ENCODE assay signal across 29 cellular contexts in genomic region chr21:18741954-18742353, GRCh38.
"Had no signal": no experiment of that assay in that cellular context is flagged by ENCODE, and none has a peak within 500 bp of the region (broad histone marks: within the 10 kb centered on the region; RNA-seq: fewer than 3 reads in every experiment).

No MANE protein-coding gene starts in this region.

- H3K36me3 ChIP-seq: colonic mucosa, esophagus muscularis mucosa, esophagus squamous epithelium, gastrocnemius medialis, gastroesophageal sphincter, heart left ventricle, heart right ventricle had no signal

- H2AFZ ChIP-seq: hepatocyte had no signal

- DNase-seq: colonic mucosa; cortex of kidney; dermis blood vessel endothelial cell; dorsolateral prefrontal cortex; effector CD4-positive, alpha-beta T cell; effector CD8-positive, alpha-beta T cell; effector memory CD4-positive, alpha-beta T cell; effector memory CD8-positive, alpha-beta T cell; endodermal cell; erythroblast; esophagus squamous epithelium; foreskin fibroblast; foreskin keratinocyte; foreskin melanocyte; gastrocnemius medialis; glutamatergic neuron; head of caudate nucleus; heart left ventricle; heart right ventricle had no signal

- H3K4me1 ChIP-seq: colonic mucosa, esophagus muscularis mucosa, esophagus squamous epithelium, foreskin keratinocyte, gastrocnemius medialis, gastroesophageal sphincter, heart left ventricle, heart right ventricle had no signal

- H3K79me2 ChIP-seq: hepatocyte had no signal

- ATAC-seq: effector memory CD8-positive, alpha-beta T cell; esophagus mucosa; foreskin keratinocyte; gastrocnemius medialis; gastroesophageal sphincter; heart left ventricle; heart right ventricle had no signal

- H3K4me3 ChIP-seq: colonic mucosa, coronary artery, dorsolateral prefrontal cortex, esophagus muscularis mucosa, esophagus squamous epithelium, gastrocnemius medialis, gastroesophageal sphincter, heart left ventricle, heart right ventricle, hepatocyte had no signal

- H3K27ac ChIP-seq: colonic mucosa, coronary artery, dorsolateral prefrontal cortex, epithelial cell of prostate, esophagus muscularis mucosa, esophagus squamous epithelium, foreskin keratinocyte, gastrocnemius medialis, gastroesophageal sphincter, heart left ventricle, heart right ventricle, hepatocyte had no signal

- H3K27me3 ChIP-seq: colonic mucosa, dorsolateral prefrontal cortex, esophagus muscularis mucosa, esophagus squamous epithelium, foreskin keratinocyte, gastrocnemius medialis, gastroesophageal sphincter, heart left ventricle, heart right ventricle, hepatocyte had no signal

- FAIRE-seq: colon, endometrium, endothelial cell of umbilical vein, frontal cortex had no signal

- H3K4me2 ChIP-seq: hepatocyte had no signal

- H3K9me3 ChIP-seq: colonic mucosa, esophagus muscularis mucosa, esophagus squamous epithelium, gastrocnemius medialis, gastroesophageal sphincter had no signal
